Comparison of ENCODE assay signal across 17 cellular contexts in the genomic region with DNA sequence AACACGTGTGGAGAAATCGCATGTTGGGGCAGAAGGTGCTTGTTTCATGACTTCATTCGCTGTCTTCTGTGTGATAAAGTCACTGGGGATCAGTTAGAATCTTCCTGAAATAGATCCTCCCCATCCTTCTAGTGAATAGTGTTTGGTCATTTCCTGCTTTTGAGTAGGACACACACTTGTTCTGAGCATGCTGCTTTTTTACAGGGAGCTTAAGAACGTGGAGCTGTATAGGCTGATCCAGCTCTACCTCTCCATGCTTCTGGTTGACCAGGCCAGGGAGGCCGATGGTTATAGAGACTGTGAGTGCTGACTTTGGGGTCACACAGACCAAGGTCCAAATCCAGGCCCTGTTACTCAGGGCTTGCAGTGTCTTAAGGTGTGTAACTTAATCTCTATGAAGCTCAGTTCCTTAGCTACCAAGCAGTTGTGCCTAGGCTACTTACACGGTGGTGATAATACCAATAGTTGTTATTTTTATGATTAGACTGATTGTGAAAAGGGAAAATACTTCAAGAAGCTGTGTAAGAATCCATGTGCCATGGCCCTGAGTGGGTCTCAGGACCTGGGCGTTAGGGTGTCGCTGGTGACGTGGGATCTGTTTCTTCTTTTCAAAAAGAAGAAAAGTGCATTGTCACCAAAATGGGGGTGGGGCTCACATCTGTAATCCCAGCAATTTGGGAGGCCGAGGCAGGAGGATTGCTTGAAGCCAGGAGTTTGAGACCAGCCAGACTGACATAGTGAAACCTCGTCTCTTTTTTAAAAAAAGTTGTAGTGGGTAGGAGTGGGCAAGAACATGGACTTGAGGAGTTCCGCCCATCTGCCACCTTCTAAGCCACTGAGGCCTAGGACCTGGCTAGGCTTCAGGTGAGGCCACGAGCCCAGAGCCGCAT.
DNase-seq lines count a peak whose midpoint lies in the region; ATAC-seq lines count a peak whose summit lies in the region.
"Had no signal": no experiment of that assay in that cellular context is flagged by ENCODE, and none has a peak within 500 bp of the region (broad histone marks: within the 10 kb centered on the region; RNA-seq: fewer than 3 reads in every experiment).

No MANE protein-coding gene starts in this region.

- CTCF ChIA-PET in activated CD8-positive, alpha-beta memory T cell treated with anti-CD3 and anti-CD28 coated beads, Interleukin-2, amount 10 ng/mL, durations not matched to agents 7 days and 5 days (lab: Charles Lee) = interaction anchor here (0.7 to 3.3 kb wide), 4 partner anchors 23 to 95 kb away, joined by 3 to 13 read pairs (median 4); no protein-coding TSS in a partner anchor

- H3K4me3 ChIP-seq in SK-N-MC (no peak overlapping the region), skeletal muscle tissue (ENCODE audit: low read length in 3 of 3) (no peak overlapping the region), H7 (ENCODE audit: insufficient read depth, low read depth, low read length) (no peak overlapping the region)
- H3K4me3 ChIP-seq: adrenal gland, dorsolateral prefrontal cortex, GM12878 had no signal

- peaks cover 73% of the 10 kb centered on the region for H3K4me1 Mint-ChIP-seq in activated CD8-positive, alpha-beta memory T cell treated with anti-CD3 and anti-CD28 coated beads, Interleukin-2, amount 10 ng/mL, durations not matched to agents 7 days and 5 days

- H3K4me1 ChIP-seq in skeletal muscle tissue (ENCODE audit: control insufficient read depth in 3 of 3, insufficient read depth in 3 of 3, low read length in 3 of 3) = peaks cover 48 to 62% (median 58%) of the 10 kb centered on the region in 3 donors

- H3K36me3 ChIP-seq in SK-N-MC (ENCODE audit: insufficient read depth, low read length) = peaks cover 4% of the 10 kb centered on the region; the same call in 1 of the 2 replicates
- no peaks in the 10 kb centered on the region for H3K36me3 ChIP-seq in skeletal muscle tissue (ENCODE audit: control insufficient read depth in 3 of 3, insufficient read depth in 3 of 3, low read length in 3 of 3)
- no peaks in the 10 kb centered on the region; the same call in 1 of the 2 replicates for H3K36me3 ChIP-seq in H7 (replicated peaks; ENCODE audit: control insufficient read depth, insufficient read depth, low read length)
- H3K36me3 ChIP-seq: adrenal gland had no signal

- no peaks in the 10 kb centered on the region for H3K27me3 ChIP-seq in skeletal muscle tissue (ENCODE audit: control insufficient read depth in 3 of 3, insufficient read depth in 3 of 3, low read length in 3 of 3)
- no peaks in the 10 kb centered on the region for H3K27me3 ChIP-seq in H7 (ENCODE audit: control insufficient read depth, insufficient read depth, low read length)
- H3K27me3 ChIP-seq: adrenal gland, dorsolateral prefrontal cortex had no signal

- no peaks in the 10 kb centered on the region for H3K27me3 Mint-ChIP-seq in activated CD8-positive, alpha-beta memory T cell treated with anti-CD3 and anti-CD28 coated beads, Interleukin-2, amount 10 ng/mL, durations not matched to agents 7 days and 5 days
- H3K27me3 Mint-ChIP-seq: T-helper 17 cell had no signal

- no peaks in the 10 kb centered on the region for H3K9me3 ChIP-seq in SK-N-MC (ENCODE audit: low read depth, low read length)
- no peaks in the 10 kb centered on the region for H3K9me3 ChIP-seq in skeletal muscle tissue (ENCODE audit: control insufficient read depth in 3 of 3, low read length in 3 of 3)
- H3K9me3 ChIP-seq: adrenal gland had no signal

- intact Hi-C loops in left ventricle myocardium superior (cut with micrococcal nuclease) = no loop called here

- H3K27ac ChIP-seq in SK-N-MC = peak overlapping the region; percentile 39
- H3K27ac ChIP-seq in skeletal muscle tissue (ENCODE audit: low read depth, low read length) = peak overlapping the region; percentile 97

- H3K9ac ChIP-seq in SK-N-MC (ENCODE audit: insufficient read length) = no peak overlapping the region
- peak overlapping the region; percentile 17 to 57 (median 35) for H3K9ac ChIP-seq in skeletal muscle tissue (ENCODE audit: low read depth in 1 of 3, low read length in 3 of 3)

- no peaks in the 10 kb centered on the region for H3K9me3 Mint-ChIP-seq in activated CD8-positive, alpha-beta memory T cell treated with anti-CD3 and anti-CD28 coated beads, Interleukin-2, amount 10 ng/mL, durations not matched to agents 7 days and 5 days (ENCODE audit: low read depth)
- H3K9me3 Mint-ChIP-seq: neural crest cell had no signal

- H3K36me3 Mint-ChIP-seq in activated CD8-positive, alpha-beta memory T cell treated with anti-CD3 and anti-CD28 coated beads, Interleukin-2, amount 10 ng/mL, durations not matched to agents 7 days and 5 days = peaks cover 17% of the 10 kb centered on the region

- no peak for DNase-seq in activated CD8-positive, alpha-beta memory T cell treated with anti-CD3 and anti-CD28 coated beads, Interleukin-2, amount 10 ng/mL, durations not matched to agents 7 days and 5 days
- no peak for DNase-seq in activated CD8-positive, alpha-beta memory T cell treated with anti-CD3 and anti-CD28 coated beads for 24 hours
- DNase-seq in SK-N-MC (ENCODE audit: low read depth, low spot score) (no peak), left ventricle myocardium superior (no peak), medulla oblongata (ENCODE audit: extremely low spot score) (no peak), GM19240 (ENCODE audit: insufficient read length, low spot score) (no peak), H7 (no peak)
- DNase-seq: adrenal gland; DND-41; dorsolateral prefrontal cortex; foreskin fibroblast; NCI-H2171; stimulated activated CD4-positive, alpha-beta T cell treated with anti-CD3 and anti-CD28 coated beads, Interleukin-15, amount 100 ng/mL, for 24 hours; T-helper 17 cell had no signal

- no peak overlapping the region for H3K4me3 Mint-ChIP-seq in activated CD8-positive, alpha-beta memory T cell treated with anti-CD3 and anti-CD28 coated beads, Interleukin-2, amount 10 ng/mL, durations not matched to agents 7 days and 5 days
- H3K4me3 Mint-ChIP-seq: neural crest cell, T-helper 17 cell had no signal

- H3K27ac Mint-ChIP-seq in activated CD8-positive, alpha-beta memory T cell treated with anti-CD3 and anti-CD28 coated beads, Interleukin-2, amount 10 ng/mL, durations not matched to agents 7 days and 5 days = peak overlapping the region; percentile 33

- ATAC-seq in activated CD8-positive, alpha-beta memory T cell treated with anti-CD3 and anti-CD28 coated beads, Interleukin-2, amount 10 ng/mL, durations not matched to agents 7 days and 5 days = no peak
- ATAC-seq in left ventricle myocardium superior = peak; percentile 28
- ATAC-seq: GM12878, T-helper 17 cell had no signal
